8 cellular contexts compared by ENCODE assay signal in the genomic region with DNA sequence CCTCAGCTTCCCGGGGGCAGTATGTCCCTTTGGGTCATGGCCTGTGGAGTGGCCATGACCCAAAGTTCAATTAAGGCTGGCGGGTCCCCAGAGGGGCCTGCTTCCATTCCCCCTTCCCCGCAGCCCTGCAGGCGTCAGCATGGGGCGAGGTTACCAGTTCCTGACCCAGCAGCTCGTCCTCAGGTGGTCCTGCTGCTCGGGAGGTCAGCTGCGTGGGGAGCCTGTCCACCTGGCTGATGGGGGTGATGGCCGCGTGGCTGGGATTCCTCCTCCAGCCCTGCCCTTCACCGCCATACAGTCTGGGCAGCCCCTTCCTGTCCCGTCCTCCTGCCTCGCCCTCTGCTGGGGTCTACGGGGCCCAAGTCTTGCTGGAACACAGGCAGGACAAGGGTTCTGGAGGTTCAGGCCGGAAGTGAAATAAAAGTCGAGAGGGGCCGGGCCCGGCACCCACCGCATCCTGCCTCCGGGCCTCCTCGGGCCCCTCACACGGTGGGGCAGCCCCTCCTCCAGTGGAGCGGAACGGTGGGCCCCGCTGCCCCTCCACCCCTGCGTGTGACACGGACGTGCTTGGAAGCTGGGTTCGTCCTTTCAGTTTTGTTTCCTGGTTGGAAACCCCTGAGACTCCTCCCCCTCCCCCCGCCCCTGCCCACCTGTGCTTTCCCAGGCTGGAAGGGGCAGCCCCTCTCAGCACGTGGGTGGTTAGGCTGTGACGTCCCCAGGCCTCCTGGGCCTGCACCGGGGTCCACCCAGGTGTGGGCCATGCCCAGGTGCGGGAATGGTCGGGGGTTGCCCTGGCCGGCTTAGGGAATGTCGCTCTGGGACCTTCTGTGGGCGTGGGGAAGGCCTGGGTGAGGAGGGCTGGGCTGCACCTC. TPM values are rescaled to one million over a fixed set of nuclear protein-coding genes. Genes with fewer than 3 reads are reported as not detected.
DNase-seq lines count a peak whose midpoint lies in the region; ATAC-seq, FAIRE-seq and TF ChIP-seq lines count a peak whose summit lies in the region.

No MANE protein-coding gene starts in this region.

- no peaks in the 10 kb centered on the region for H3K27me3 Mint-ChIP-seq in activated CD4-positive, alpha-beta T cell treated with anti-CD3 and anti-CD28 coated beads for 36 hours
- H3K27me3 Mint-ChIP-seq in endodermal cell (ENCODE audit: insufficient read depth) = no peaks in the 10 kb centered on the region

- H3K36me3 ChIP-seq in endodermal cell (ENCODE audit: control insufficient read depth, insufficient read depth, low read length) = peaks cover 18% of the 10 kb centered on the region

- POLR2A ChIA-PET in activated CD4-positive, alpha-beta T cell treated with anti-CD3 and anti-CD28 coated beads for 36 hours (lab: Charles Lee) = interaction anchor here (0.7 to 3.9 kb wide), 21 partner anchors 8 to 285 kb away, joined by 3 to 29 read pairs (median 5); a partner anchor contains a TSS

- CTCF ChIA-PET in activated CD4-positive, alpha-beta T cell treated with anti-CD3 and anti-CD28 coated beads for 36 hours (lab: Charles Lee) = interaction anchor here (0.6 to 3.4 kb wide), 12 partner anchors 7 to 1110 kb away, joined by 3 to 13 read pairs (median 3); no protein-coding TSS in a partner anchor

- peak overlapping the region; percentile 96 for H3K4me3 Mint-ChIP-seq in activated CD4-positive, alpha-beta T cell treated with anti-CD3 and anti-CD28 coated beads for 36 hours
- H3K4me3 Mint-ChIP-seq in endodermal cell = no peak overlapping the region

- peak; percentile 95 for DNase-seq in activated CD4-positive, alpha-beta T cell treated with anti-CD3 and anti-CD28 coated beads for 36 hours
- DNase-seq in endodermal cell = peak; percentile 87
- DNase-seq in sciatic nerve (ENCODE audit: low spot score) = no peak
- DNase-seq in NCI-H1436 treated with DMSO at 0.1 percent for 48 hours (lab: John Stamatoyannopoulos, UW) = no peak
- no peak for DNase-seq in HCEC 1CT
- DNase-seq in D721Med (ENCODE audit: insufficient read length, low spot score) = no peak

- no peaks in the 10 kb centered on the region for H3K9me3 Mint-ChIP-seq in activated CD4-positive, alpha-beta T cell treated with anti-CD3 and anti-CD28 coated beads for 36 hours (ENCODE audit: low read depth)
- H3K9me3 Mint-ChIP-seq in endodermal cell = no peaks in the 10 kb centered on the region

- H3K27ac ChIP-seq in endodermal cell (ENCODE audit: low read depth, low read length) = peak overlapping the region; percentile 57

- peak overlapping the region; percentile 98 for H3K27ac Mint-ChIP-seq in activated CD4-positive, alpha-beta T cell treated with anti-CD3 and anti-CD28 coated beads for 36 hours
- H3K27ac Mint-ChIP-seq in endodermal cell = peak overlapping the region; percentile 30

- H3K27me3 ChIP-seq in endodermal cell (ENCODE audit: control insufficient read depth, insufficient read depth, low read length, poor library complexity, severe bottlenecking) = no peaks in the 10 kb centered on the region

- no peaks in the 10 kb centered on the region for H3K9me3 ChIP-seq in endodermal cell (ENCODE audit: control insufficient read depth, low read length)

- no peak for FAIRE-seq in D721Med (lab: Jason Lieb, UNC)

- TF ChIP-seq CTCF in endodermal cell (conservative IDR thresholded peaks at IDR 0.05) (peak; percentile 45), D721Med (IDR thresholded peaks at IDR 0.05; ENCODE audit: insufficient read depth, missing control alignments) (no peak)

- H3K4me1 Mint-ChIP-seq in activated CD4-positive, alpha-beta T cell treated with anti-CD3 and anti-CD28 coated beads for 36 hours = peaks cover 70% of the 10 kb centered on the region
- H3K4me1 Mint-ChIP-seq in endodermal cell = peaks cover 16% of the 10 kb centered on the region

- no peak overlapping the region for H3K9ac ChIP-seq in endodermal cell (ENCODE audit: extremely low read depth, low read length, poor library complexity, severe bottlenecking)

- ATAC-seq in GM18858 (IDR thresholded peaks at IDR 0.05; ENCODE audit: unreplicated experiment) (peak; percentile 28), HG02885 (IDR thresholded peaks at IDR 0.05; ENCODE audit: poor library complexity, unreplicated experiment) (peak; percentile 45), sciatic nerve (peak; percentile 7)
- peak; percentile 57 for ATAC-seq in activated CD4-positive, alpha-beta T cell treated with anti-CD3 and anti-CD28 coated beads for 36 hours

- H3K36me3 Mint-ChIP-seq in activated CD4-positive, alpha-beta T cell treated with anti-CD3 and anti-CD28 coated beads for 36 hours (ENCODE audit: low read depth) = peaks cover 47% of the 10 kb centered on the region
- H3K36me3 Mint-ChIP-seq in endodermal cell (ENCODE audit: low read depth) = peaks cover 14% of the 10 kb centered on the region

- intact Hi-C loops in activated CD4-positive, alpha-beta T cell treated with anti-CD3 and anti-CD28 coated beads for 36 hours (cut with DNase I, micrococcal nuclease) = loop anchor here (1.0 to 10.0 kb wide), 11 partner anchors 8 to 493 kb away; a partner anchor contains a TSS
- intact Hi-C loops in sciatic nerve (cut with DNase I) = no loop called here

- H3K4me3 ChIP-seq in endodermal cell (ENCODE audit: low read length) = no peak overlapping the region

- 78 to 79% methylated on average over 20 to 38 of the region's 38 CpGs for WGBS in endodermal cell (ENCODE audit: insufficient coverage in 1 of 2, insufficient read length in 1 of 2), 2 experiments

- peaks cover 14% of the 10 kb centered on the region for H3K4me1 ChIP-seq in endodermal cell (ENCODE audit: control insufficient read depth, insufficient read depth, low read length)

RNA-seq across cellular contexts. Expression of a gene that starts 6.8 kb away (rescaled TPM):
- 100 to 1,000 TPM; 299 to 639 TPM for total RNA-seq in activated CD4-positive, alpha-beta T cell treated with anti-CD3 and anti-CD28 coated beads for 36 hours
- 10 to 100 TPM; 36.0 to 46.0 TPM for total RNA-seq in endodermal cell
- 66.6 TPM for polyA plus RNA-seq in endodermal cell (2013, experiment 1 of 2)
- polyA plus RNA-seq in endodermal cell (2013, experiment 2 of 2) = 76.0 TPM
- 38.4 TPM for total RNA-seq in sciatic nerve

RNA-seq across cellular contexts. Expression of a gene that starts 31.6 kb away (rescaled TPM):
- total RNA-seq in activated CD4-positive, alpha-beta T cell treated with anti-CD3 and anti-CD28 coated beads for 36 hours = 10 to 100 TPM; 24.0 to 39.4 TPM
- total RNA-seq in endodermal cell (10 to 100 TPM in 1 of 2 donors, 1 to 10 TPM in 1; 9.6 to 11.2 TPM), sciatic nerve (15.8 TPM)
- polyA plus RNA-seq in endodermal cell (2013, experiment 1 of 2) = 18.5 TPM
- 17.5 TPM for polyA plus RNA-seq in endodermal cell (2013, experiment 2 of 2)

RNA-seq across cellular contexts. Expression of a gene that starts 36.2 kb away (rescaled TPM):
- 1 to 10 TPM in 1 of 2 experiments, under 1 TPM in 1; 0.63 to 1.2 TPM for total RNA-seq in activated CD4-positive, alpha-beta T cell treated with anti-CD3 and anti-CD28 coated beads for 36 hours
- total RNA-seq in endodermal cell = 1 to 10 TPM; 3.5 to 5.0 TPM
- 2.2 TPM for polyA plus RNA-seq in endodermal cell (2013, experiment 1 of 2)
- polyA plus RNA-seq in endodermal cell (2013, experiment 2 of 2) = 2.1 TPM
- 4.1 TPM for total RNA-seq in sciatic nerve

Comparison
In these comparisons a context has a peak if more than half of its experiments do, and no peak if none do; other contexts are left out.
1. ATAC-seq: peak in every context shown above with its lines; median percentile 57 in activated CD4-positive, alpha-beta T cell treated with anti-CD3 and anti-CD28 coated beads for 36 hours; 45 in HG02885; 28 in GM18858; 7 in sciatic nerve.
2. DNase-seq: peak in activated CD4-positive, alpha-beta T cell treated with anti-CD3 and anti-CD28 coated beads for 36 hours (single experiment) and endodermal cell (single experiment); none in sciatic nerve (single experiment), NCI-H1436 treated with DMSO at 0.1 percent for 48 hours (single experiment), HCEC 1CT (single experiment) and D721Med (single experiment).